Comparison of ENCODE assay signal across 20 cellular contexts in the genomic region with DNA sequence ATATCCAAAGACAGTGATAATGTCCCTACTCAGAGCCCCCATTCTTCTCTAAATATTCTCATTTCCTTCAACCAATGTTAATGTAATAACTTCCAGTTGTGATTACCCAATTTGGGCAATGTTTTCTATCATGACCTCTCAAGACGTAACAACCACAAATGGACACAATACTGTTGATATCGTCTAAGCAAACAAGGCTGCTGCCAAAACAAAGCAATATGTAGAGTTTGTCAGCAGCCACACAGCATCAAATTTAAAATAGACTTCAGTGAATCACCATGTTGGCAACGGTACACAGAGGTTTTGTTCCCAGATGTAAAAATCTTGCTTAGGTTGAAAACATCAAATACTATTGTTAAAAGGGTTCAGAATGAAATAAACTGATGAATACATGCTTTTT.
DNase-seq lines count a peak whose midpoint lies in the region; ATAC-seq and TF ChIP-seq lines count a peak whose summit lies in the region.
"Had no signal": no experiment of that assay in that cellular context is flagged by ENCODE, and none has a peak within 500 bp of the region (broad histone marks: within the 10 kb centered on the region; RNA-seq: fewer than 3 reads in every experiment).

No MANE protein-coding gene starts in this region.

- peak; percentile 18 for DNase-seq in AG09319 (ENCODE audit: extremely low read depth, low read depth)
- DNase-seq in NCI-H446 treated with DMSO at 0.1 percent for 48 hours (lab: John Stamatoyannopoulos, UW): peak; percentile 30
- peak; percentile 63 for DNase-seq in astrocyte of the cerebellum (ENCODE audit: low read depth)
- peak; percentile 1 for DNase-seq in fibroblast of peridontal ligament (ENCODE audit: extremely low read depth)
- no peak for DNase-seq in HEK293T (ENCODE audit: extremely low spot score)
- no peak for DNase-seq in nephron progenitor cell
- DNase-seq in activated CD4-positive, alpha-beta memory T cell treated with anti-CD3 and anti-CD28 coated beads for 36 hours: no peak
- DNase-seq: activated CD8-positive, alpha-beta memory T cell treated with anti-CD3 and anti-CD28 coated beads, Interleukin-2, amount 10 ng/mL, durations not matched to agents 7 days and 5 days; activated effector memory CD4-positive, alpha-beta T cell treated with anti-CD3 and anti-CD28 coated beads, Interleukin-2, amount 50 U/mL, for 16 hours; amniotic stem cell; CD4-positive, alpha-beta T cell; DMS79; glutamatergic neuron; GM23248; NCI-H1930; occipital lobe; right lobe of liver; stimulated activated CD4-positive, alpha-beta T cell treated with anti-CD3 and anti-CD28 coated beads, Interleukin-1b, Interleukin-23, amount 100 ng/mL, for 48 hours; upper lobe of right lung had no signal

- no peaks in the 10 kb centered on the region for H3K36me3 Mint-ChIP-seq in nephron progenitor cell (ENCODE audit: low read depth)
- no peaks in the 10 kb centered on the region for H3K36me3 Mint-ChIP-seq in activated CD4-positive, alpha-beta memory T cell treated with anti-CD3 and anti-CD28 coated beads for 36 hours
- H3K36me3 Mint-ChIP-seq: activated CD8-positive, alpha-beta memory T cell treated with anti-CD3 and anti-CD28 coated beads, Interleukin-2, amount 10 ng/mL, durations not matched to agents 7 days and 5 days had no signal

- H3K27ac Mint-ChIP-seq in nephron progenitor cell: no peak overlapping the region
- H3K27ac Mint-ChIP-seq in activated CD4-positive, alpha-beta memory T cell treated with anti-CD3 and anti-CD28 coated beads for 36 hours: no peak overlapping the region
- H3K27ac Mint-ChIP-seq: activated CD8-positive, alpha-beta memory T cell treated with anti-CD3 and anti-CD28 coated beads, Interleukin-2, amount 10 ng/mL, durations not matched to agents 7 days and 5 days; CD4-positive, alpha-beta T cell had no signal

- intact Hi-C loops in activated CD4-positive, alpha-beta memory T cell treated with anti-CD3 and anti-CD28 coated beads for 36 hours (cut with micrococcal nuclease): no loop called here

- ATAC-seq in HG03135 (IDR thresholded peaks at IDR 0.05; ENCODE audit: unreplicated experiment): no peak
- ATAC-seq: activated CD8-positive, alpha-beta memory T cell treated with anti-CD3 and anti-CD28 coated beads, Interleukin-2, amount 10 ng/mL, durations not matched to agents 7 days and 5 days; right lobe of liver; upper lobe of right lung had no signal

- no peak overlapping the region for H3K4me3 ChIP-seq in astrocyte of the cerebellum (ENCODE audit: low read depth, low read length)
- H3K4me3 ChIP-seq: GM23248, right lobe of liver, upper lobe of right lung had no signal

- H3K27me3 Mint-ChIP-seq in nephron progenitor cell (ENCODE audit: low read depth, poor library complexity): no peaks in the 10 kb centered on the region
- no peaks in the 10 kb centered on the region for H3K27me3 Mint-ChIP-seq in activated CD4-positive, alpha-beta memory T cell treated with anti-CD3 and anti-CD28 coated beads for 36 hours
- H3K27me3 Mint-ChIP-seq: activated CD8-positive, alpha-beta memory T cell treated with anti-CD3 and anti-CD28 coated beads, Interleukin-2, amount 10 ng/mL, durations not matched to agents 7 days and 5 days; CD4-positive, alpha-beta T cell had no signal

- TF ChIP-seq CTCF in AG09319 (IDR thresholded peaks at IDR 0.05; ENCODE audit: low read depth, low read length): no peak
- no peak for TF ChIP-seq CTCF in astrocyte of the cerebellum (IDR thresholded peaks at IDR 0.05; ENCODE audit: low read depth, low read length, missing control alignments)
- no peak for TF ChIP-seq CTCF in nephron progenitor cell (IDR thresholded peaks at IDR 0.05)

- H3K9me3 Mint-ChIP-seq in nephron progenitor cell: no peaks in the 10 kb centered on the region
- no peaks in the 10 kb centered on the region for H3K9me3 Mint-ChIP-seq in activated CD4-positive, alpha-beta memory T cell treated with anti-CD3 and anti-CD28 coated beads for 36 hours
- H3K9me3 Mint-ChIP-seq: CD4-positive, alpha-beta T cell had no signal

- in situ Hi-C loops in astrocyte of the cerebellum (cut with HindIII; ENCODE audit: low sequenced_read_pairs): no loop called here

- H3K4me1 Mint-ChIP-seq in nephron progenitor cell: peaks cover 6% of the 10 kb centered on the region
- H3K4me1 Mint-ChIP-seq in activated CD4-positive, alpha-beta memory T cell treated with anti-CD3 and anti-CD28 coated beads for 36 hours (ENCODE audit: low read depth): no peaks in the 10 kb centered on the region
- H3K4me1 Mint-ChIP-seq: activated CD8-positive, alpha-beta memory T cell treated with anti-CD3 and anti-CD28 coated beads, Interleukin-2, amount 10 ng/mL, durations not matched to agents 7 days and 5 days had no signal

- POLR2A ChIA-PET in HEK293T (lab: Yijun Ruan, JAX): no interaction called here
- POLR2A ChIA-PET in activated CD4-positive, alpha-beta memory T cell treated with anti-CD3 and anti-CD28 coated beads for 36 hours (lab: Charles Lee): no interaction called here

- H3K4me3 Mint-ChIP-seq in nephron progenitor cell: no peak overlapping the region
- H3K4me3 Mint-ChIP-seq in activated CD4-positive, alpha-beta memory T cell treated with anti-CD3 and anti-CD28 coated beads for 36 hours: no peak overlapping the region
- H3K4me3 Mint-ChIP-seq: activated CD8-positive, alpha-beta memory T cell treated with anti-CD3 and anti-CD28 coated beads, Interleukin-2, amount 10 ng/mL, durations not matched to agents 7 days and 5 days; CD4-positive, alpha-beta T cell had no signal

- CTCF ChIA-PET in HEK293T (lab: Yijun Ruan, JAX): no interaction called here
- CTCF ChIA-PET in activated CD4-positive, alpha-beta memory T cell treated with anti-CD3 and anti-CD28 coated beads for 36 hours (lab: Charles Lee): no interaction called here

TF ChIP-seq in HEK293T, 16 proteins besides CTCF, POLR2A, EP300 and RAD21:
- no peak for TF ChIP-seq ARNT (IDR thresholded peaks at IDR 0.05)
- TF ChIP-seq ELF4 (IDR thresholded peaks at IDR 0.05): no peak
- no peak for TF ChIP-seq LEF1 (IDR thresholded peaks at IDR 0.05; ENCODE audit: borderline replicate concordance)
- no peak for TF ChIP-seq NFRKB (IDR thresholded peaks at IDR 0.05)
- no peak for TF ChIP-seq CTBP1 (IDR thresholded peaks at IDR 0.05; ENCODE audit: borderline replicate concordance)
- no peak for TF ChIP-seq SP1 (IDR thresholded peaks at IDR 0.05)
- TF ChIP-seq ZNF384 (IDR thresholded peaks at IDR 0.05): no peak
- no peak for TF ChIP-seq TARDBP (IDR thresholded peaks at IDR 0.05)
- TF ChIP-seq HDGF (IDR thresholded peaks at IDR 0.05; ENCODE audit: borderline replicate concordance): no peak
- TF ChIP-seq FOXK2 (IDR thresholded peaks at IDR 0.05): no peak
- TF ChIP-seq SUZ12 (IDR thresholded peaks at IDR 0.05): no peak
- no peak for TF ChIP-seq FOXM1 (IDR thresholded peaks at IDR 0.05; ENCODE audit: borderline replicate concordance)

Comparison
In these comparisons a context has a peak if more than half of its experiments do, and no peak if none do; other contexts are left out.
1. DNase-seq: peak in AG09319 (single experiment), NCI-H446 treated with DMSO at 0.1 percent for 48 hours (single experiment), astrocyte of the cerebellum (single experiment) and fibroblast of peridontal ligament (single experiment); none in HEK293T (single experiment), nephron progenitor cell (single experiment) and activated CD4-positive, alpha-beta memory T cell treated with anti-CD3 and anti-CD28 coated beads for 36 hours (single experiment).